In the genomic region with DNA sequence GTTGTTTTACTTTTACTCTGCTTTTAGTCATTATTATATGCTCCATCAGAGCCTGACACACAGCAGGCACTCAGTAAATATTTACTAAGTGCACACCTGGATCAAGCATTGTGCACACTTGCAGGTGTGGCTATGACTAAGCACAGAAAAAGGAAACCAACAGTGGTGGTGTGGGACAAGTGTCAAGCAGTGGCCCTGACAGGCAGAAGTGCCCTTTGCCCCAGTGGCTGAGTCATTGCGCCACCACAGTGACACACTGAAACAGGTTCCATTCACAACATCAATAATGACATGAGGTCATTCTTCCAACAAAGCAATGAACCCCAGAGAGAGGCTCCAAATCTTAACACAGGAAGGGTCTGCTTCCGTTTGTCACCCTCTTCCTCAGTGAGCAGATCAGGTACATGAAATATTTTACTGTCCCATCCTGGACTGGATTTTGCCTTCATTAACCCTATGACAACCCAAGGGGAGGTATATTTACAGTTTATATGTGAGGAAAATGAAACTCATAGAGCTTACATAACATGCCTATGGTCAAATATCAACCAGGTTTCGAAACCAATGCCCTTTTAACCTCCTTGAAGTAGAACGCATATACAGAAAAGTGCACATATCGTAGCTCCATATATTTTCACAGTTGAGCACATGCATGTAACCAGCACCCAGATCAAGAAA, we compare ENCODE assay signal across 1 cellular context.
TF ChIP-seq lines count a peak whose summit lies in the region.

No MANE protein-coding gene starts in this region.

TF ChIP-seq in GM12878, 131 proteins besides CTCF, POLR2A, EP300 and RAD21 (continued from another document and continues in another):
- TF ChIP-seq CREB1 (IDR thresholded peaks at IDR 0.05; ENCODE audit: low read depth), result peak; percentile 82
- TF ChIP-seq MEF2A (IDR thresholded peaks at IDR 0.05; ENCODE audit: insufficient read depth, low read depth, low read length), result 0 out of 2 replicates have a peak, but pooled peaks have one; percentile 30
- TF ChIP-seq, protein P1, sequence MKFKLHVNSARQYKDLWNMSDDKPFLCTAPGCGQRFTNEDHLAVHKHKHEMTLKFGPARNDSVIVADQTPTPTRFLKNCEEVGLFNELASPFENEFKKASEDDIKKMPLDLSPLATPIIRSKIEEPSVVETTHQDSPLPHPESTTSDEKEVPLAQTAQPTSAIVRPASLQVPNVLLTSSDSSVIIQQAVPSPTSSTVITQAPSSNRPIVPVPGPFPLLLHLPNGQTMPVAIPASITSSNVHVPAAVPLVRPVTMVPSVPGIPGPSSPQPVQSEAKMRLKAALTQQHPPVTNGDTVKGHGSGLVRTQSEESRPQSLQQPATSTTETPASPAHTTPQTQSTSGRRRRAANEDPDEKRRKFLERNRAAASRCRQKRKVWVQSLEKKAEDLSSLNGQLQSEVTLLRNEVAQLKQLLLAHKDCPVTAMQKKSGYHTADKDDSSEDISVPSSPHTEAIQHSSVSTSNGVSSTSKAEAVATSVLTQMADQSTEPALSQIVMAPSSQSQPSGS (IDR thresholded peaks at IDR 0.05; ENCODE audit: low read length), result peak; percentile 90
- TF ChIP-seq, protein P2, sequence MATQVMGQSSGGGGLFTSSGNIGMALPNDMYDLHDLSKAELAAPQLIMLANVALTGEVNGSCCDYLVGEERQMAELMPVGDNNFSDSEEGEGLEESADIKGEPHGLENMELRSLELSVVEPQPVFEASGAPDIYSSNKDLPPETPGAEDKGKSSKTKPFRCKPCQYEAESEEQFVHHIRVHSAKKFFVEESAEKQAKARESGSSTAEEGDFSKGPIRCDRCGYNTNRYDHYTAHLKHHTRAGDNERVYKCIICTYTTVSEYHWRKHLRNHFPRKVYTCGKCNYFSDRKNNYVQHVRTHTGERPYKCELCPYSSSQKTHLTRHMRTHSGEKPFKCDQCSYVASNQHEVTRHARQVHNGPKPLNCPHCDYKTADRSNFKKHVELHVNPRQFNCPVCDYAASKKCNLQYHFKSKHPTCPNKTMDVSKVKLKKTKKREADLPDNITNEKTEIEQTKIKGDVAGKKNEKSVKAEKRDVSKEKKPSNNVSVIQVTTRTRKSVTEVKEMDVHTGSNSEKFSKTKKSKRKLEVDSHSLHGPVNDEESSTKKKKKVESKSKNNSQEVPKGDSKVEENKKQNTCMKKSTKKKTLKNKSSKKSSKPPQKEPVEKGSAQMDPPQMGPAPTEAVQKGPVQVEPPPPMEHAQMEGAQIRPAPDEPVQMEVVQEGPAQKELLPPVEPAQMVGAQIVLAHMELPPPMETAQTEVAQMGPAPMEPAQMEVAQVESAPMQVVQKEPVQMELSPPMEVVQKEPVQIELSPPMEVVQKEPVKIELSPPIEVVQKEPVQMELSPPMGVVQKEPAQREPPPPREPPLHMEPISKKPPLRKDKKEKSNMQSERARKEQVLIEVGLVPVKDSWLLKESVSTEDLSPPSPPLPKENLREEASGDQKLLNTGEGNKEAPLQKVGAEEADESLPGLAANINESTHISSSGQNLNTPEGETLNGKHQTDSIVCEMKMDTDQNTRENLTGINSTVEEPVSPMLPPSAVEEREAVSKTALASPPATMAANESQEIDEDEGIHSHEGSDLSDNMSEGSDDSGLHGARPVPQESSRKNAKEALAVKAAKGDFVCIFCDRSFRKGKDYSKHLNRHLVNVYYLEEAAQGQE (IDR thresholded peaks at IDR 0.05; ENCODE audit: low read depth, low read length), result no peak
- TF ChIP-seq NKRF (conservative IDR thresholded peaks at IDR 0.05), result no peak
- peak; percentile 60; the same call in 1 of the 2 replicates for TF ChIP-seq MTA3 (IDR thresholded peaks at IDR 0.05; ENCODE audit: borderline replicate concordance, low read length)
- TF ChIP-seq SMC3 (IDR thresholded peaks at IDR 0.05; ENCODE audit: borderline replicate concordance, low read length), result no peak
- no peak for TF ChIP-seq BCLAF1 (IDR thresholded peaks at IDR 0.05)
- peak; percentile 59; the same call in 1 of the 2 replicates for TF ChIP-seq JUND (IDR thresholded peaks at IDR 0.05; ENCODE audit: low read depth, low read length)
- TF ChIP-seq BMI1 (IDR thresholded peaks at IDR 0.05; ENCODE audit: borderline replicate concordance), result peak; percentile 61; the same call in 1 of the 2 replicates
- peak; percentile 72; the same call in 1 of the 2 replicates for TF ChIP-seq ZBED1 (IDR thresholded peaks at IDR 0.05; ENCODE audit: borderline replicate concordance)
- TF ChIP-seq BRCA1 (IDR thresholded peaks at IDR 0.05; ENCODE audit: low read depth, low read length), result no peak
- TF ChIP-seq IKZF1 (conservative IDR thresholded peaks at IDR 0.05), result peak; percentile 86
- TF ChIP-seq RELA (IDR thresholded peaks at IDR 0.05; ENCODE audit: borderline replicate concordance, partially characterized antibody), result no peak
- TF ChIP-seq PKNOX1 (IDR thresholded peaks at IDR 0.05), result peak; percentile 72
- TF ChIP-seq ELK1 (IDR thresholded peaks at IDR 0.05; ENCODE audit: low read depth, low read length), result no peak
- no peak for TF ChIP-seq PAX8 (IDR thresholded peaks at IDR 0.05)
- no peak for TF ChIP-seq SIN3A (IDR thresholded peaks at IDR 0.05; ENCODE audit: low read depth, low read length)
- 0 out of 2 replicates have a peak, but pooled peaks have one; percentile 20 for TF ChIP-seq CBFB (IDR thresholded peaks at IDR 0.05; ENCODE audit: low read depth)
- TF ChIP-seq ETV6 (conservative IDR thresholded peaks at IDR 0.05 in 1 of 2, IDR thresholded peaks at IDR 0.05 in 1 of 2; ENCODE audit: borderline replicate concordance in 1 of 2, low read depth in 1 of 2), result peak in 1 of 2 experiments; percentile 73; a peak in 1 of 4 replicates
- no peak for TF ChIP-seq E2F4 (IDR thresholded peaks at IDR 0.05; ENCODE audit: low read depth, low read length)
- no peak for TF ChIP-seq YBX1 (IDR thresholded peaks at IDR 0.05)
- TF ChIP-seq ESRRA (IDR thresholded peaks at IDR 0.05; ENCODE audit: low read length), result no peak
- peak; percentile 88; the same call in 1 of the 2 replicates for TF ChIP-seq IRF4 (IDR thresholded peaks at IDR 0.05; ENCODE audit: low read depth, low read length)
- TF ChIP-seq SP1 (IDR thresholded peaks at IDR 0.05; ENCODE audit: low read depth, low read length), result no peak
- no peak for TF ChIP-seq ZNF384 (IDR thresholded peaks at IDR 0.05; ENCODE audit: borderline replicate concordance, low read depth, low read length)
- TF ChIP-seq, protein P3, sequence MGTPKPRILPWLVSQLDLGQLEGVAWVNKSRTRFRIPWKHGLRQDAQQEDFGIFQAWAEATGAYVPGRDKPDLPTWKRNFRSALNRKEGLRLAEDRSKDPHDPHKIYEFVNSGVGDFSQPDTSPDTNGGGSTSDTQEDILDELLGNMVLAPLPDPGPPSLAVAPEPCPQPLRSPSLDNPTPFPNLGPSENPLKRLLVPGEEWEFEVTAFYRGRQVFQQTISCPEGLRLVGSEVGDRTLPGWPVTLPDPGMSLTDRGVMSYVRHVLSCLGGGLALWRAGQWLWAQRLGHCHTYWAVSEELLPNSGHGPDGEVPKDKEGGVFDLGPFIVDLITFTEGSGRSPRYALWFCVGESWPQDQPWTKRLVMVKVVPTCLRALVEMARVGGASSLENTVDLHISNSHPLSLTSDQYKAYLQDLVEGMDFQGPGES (IDR thresholded peaks at IDR 0.05), result no peak
- TF ChIP-seq, protein P4, sequence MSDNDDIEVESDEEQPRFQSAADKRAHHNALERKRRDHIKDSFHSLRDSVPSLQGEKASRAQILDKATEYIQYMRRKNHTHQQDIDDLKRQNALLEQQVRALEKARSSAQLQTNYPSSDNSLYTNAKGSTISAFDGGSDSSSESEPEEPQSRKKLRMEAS (IDR thresholded peaks at IDR 0.05; ENCODE audit: low read depth, low read length), result no peak
- TF ChIP-seq SIX5 (IDR thresholded peaks at IDR 0.05; ENCODE audit: low read depth, low read length, severe bottlenecking), result no peak
- no peak for TF ChIP-seq KAT2A (conservative IDR thresholded peaks at IDR 0.05; ENCODE audit: control insufficient read depth, low read depth, low read length)
- TF ChIP-seq SRF (IDR thresholded peaks at IDR 0.05; ENCODE audit: low read depth in 2 of 2, low read length in 2 of 2), result 0 out of 4 replicates have a peak, but pooled peaks of 1 of the 2 experiments have one; percentile 35
- TF ChIP-seq, protein P5, sequence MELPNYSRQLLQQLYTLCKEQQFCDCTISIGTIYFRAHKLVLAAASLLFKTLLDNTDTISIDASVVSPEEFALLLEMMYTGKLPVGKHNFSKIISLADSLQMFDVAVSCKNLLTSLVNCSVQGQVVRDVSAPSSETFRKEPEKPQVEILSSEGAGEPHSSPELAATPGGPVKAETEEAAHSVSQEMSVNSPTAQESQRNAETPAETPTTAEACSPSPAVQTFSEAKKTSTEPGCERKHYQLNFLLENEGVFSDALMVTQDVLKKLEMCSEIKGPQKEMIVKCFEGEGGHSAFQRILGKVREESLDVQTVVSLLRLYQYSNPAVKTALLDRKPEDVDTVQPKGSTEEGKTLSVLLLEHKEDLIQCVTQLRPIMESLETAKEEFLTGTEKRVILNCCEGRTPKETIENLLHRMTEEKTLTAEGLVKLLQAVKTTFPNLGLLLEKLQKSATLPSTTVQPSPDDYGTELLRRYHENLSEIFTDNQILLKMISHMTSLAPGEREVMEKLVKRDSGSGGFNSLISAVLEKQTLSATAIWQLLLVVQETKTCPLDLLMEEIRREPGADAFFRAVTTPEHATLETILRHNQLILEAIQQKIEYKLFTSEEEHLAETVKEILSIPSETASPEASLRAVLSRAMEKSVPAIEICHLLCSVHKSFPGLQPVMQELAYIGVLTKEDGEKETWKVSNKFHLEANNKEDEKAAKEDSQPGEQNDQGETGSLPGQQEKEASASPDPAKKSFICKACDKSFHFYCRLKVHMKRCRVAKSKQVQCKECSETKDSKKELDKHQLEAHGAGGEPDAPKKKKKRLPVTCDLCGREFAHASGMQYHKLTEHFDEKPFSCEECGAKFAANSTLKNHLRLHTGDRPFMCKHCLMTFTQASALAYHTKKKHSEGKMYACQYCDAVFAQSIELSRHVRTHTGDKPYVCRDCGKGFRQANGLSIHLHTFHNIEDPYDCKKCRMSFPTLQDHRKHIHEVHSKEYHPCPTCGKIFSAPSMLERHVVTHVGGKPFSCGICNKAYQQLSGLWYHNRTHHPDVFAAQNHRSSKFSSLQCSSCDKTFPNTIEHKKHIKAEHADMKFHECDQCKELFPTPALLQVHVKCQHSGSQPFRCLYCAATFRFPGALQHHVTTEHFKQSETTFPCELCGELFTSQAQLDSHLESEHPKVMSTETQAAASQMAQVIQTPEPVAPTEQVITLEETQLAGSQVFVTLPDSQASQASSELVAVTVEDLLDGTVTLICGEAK (IDR thresholded peaks at IDR 0.05; ENCODE audit: borderline replicate concordance), result no peak
- no peak for TF ChIP-seq HDAC6 (IDR thresholded peaks at IDR 0.05; ENCODE audit: unreplicated experiment)
- no peak for TF ChIP-seq NFXL1 (IDR thresholded peaks at IDR 0.05; ENCODE audit: borderline replicate concordance)
- TF ChIP-seq RUNX3 (IDR thresholded peaks at IDR 0.05; ENCODE audit: low read length), result peak; percentile 85
- no peak for TF ChIP-seq CHD4 (IDR thresholded peaks at IDR 0.05)
- peak; percentile 74 for TF ChIP-seq BACH1 (IDR thresholded peaks at IDR 0.05; ENCODE audit: borderline replicate concordance)
